Comparison of ENCODE assay signal across 2 cellular contexts in genomic region chr2:65185012-65185411, GRCh38.
A peak's percentile ranks its signal among the peaks of the same experiment; 100 is the strongest.
TF ChIP-seq lines count a peak whose summit lies in the region.

No MANE protein-coding gene starts in this region.

TF ChIP-seq in WTC11, 78 proteins besides CTCF, POLR2A, EP300 and RAD21:
- TF ChIP-seq HMGA2 (CRISPR knock-in tag; IDR thresholded peaks at IDR 0.05) (no peak), GTF2I (CRISPR knock-in tag; conservative IDR thresholded peaks at IDR 0.05) (0 out of 2 replicates have a peak, but pooled peaks have one; percentile 13), HMGXB4 (CRISPR knock-in tag; IDR thresholded peaks at IDR 0.05) (no peak), JAZF1 (CRISPR knock-in tag; IDR thresholded peaks at IDR 0.05) (no peak), ZNF416 (CRISPR knock-in tag; IDR thresholded peaks at IDR 0.05) (no peak), NFYB (CRISPR knock-in tag; conservative IDR thresholded peaks at IDR 0.05; ENCODE audit: low read depth) (no peak)

TF ChIP-seq in K562, 482 proteins besides CTCF, POLR2A, EP300 and RAD21:
- TF ChIP-seq RBM25 (IDR thresholded peaks at IDR 0.05; ENCODE audit: low read depth, low read length, severe bottlenecking) (peak; percentile 75), E2F5 (CRISPR knock-in tag; IDR thresholded peaks at IDR 0.05) (no peak), KDM1A (IDR thresholded peaks at IDR 0.05) (peak in 1 of 2 experiments; percentile 44; a peak in 1 of 4 replicates), BCOR (IDR thresholded peaks at IDR 0.05) (peak; percentile 77), ZFP36 (IDR thresholded peaks at IDR 0.05; ENCODE audit: low read depth, low read length, partially characterized antibody) (peak; percentile 30), CREB1 (IDR thresholded peaks at IDR 0.05) (no peak), CREB1 (CRISPR knock-in tag; IDR thresholded peaks at IDR 0.05) (no peak)
TF ChIP-seq in K562: peak in this region for 4.
